ENCODE assay signal across 12 cellular contexts in the genomic region with DNA sequence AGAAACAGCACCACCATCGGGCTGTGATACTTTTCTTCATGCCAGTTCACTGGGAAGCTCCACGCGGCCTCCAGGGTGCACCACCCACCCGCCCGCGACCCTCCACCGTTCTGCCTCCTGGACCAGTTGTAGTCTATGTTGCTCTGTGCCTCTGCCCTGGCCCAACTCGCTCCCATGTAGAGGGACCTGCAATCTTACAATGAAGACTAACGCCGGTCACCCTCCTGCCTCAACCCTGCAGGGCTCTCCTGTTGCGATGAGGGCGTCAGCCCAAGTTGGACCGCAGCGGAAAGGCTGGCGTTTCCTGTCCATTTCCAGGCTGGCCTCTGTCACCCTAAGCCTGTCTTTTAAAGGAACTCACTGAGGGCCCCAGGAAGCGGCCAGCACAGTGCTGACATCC. TPM values are rescaled to one million over a fixed set of nuclear protein-coding genes. Genes with fewer than 3 reads are reported as not detected.
A peak's percentile ranks its signal among the peaks of the same experiment; 100 is the strongest.
DNase-seq lines count a peak whose midpoint lies in the region; ATAC-seq and TF ChIP-seq lines count a peak whose summit lies in the region.
"Had no signal": no experiment of that assay in that cellular context is flagged by ENCODE, and none has a peak within 500 bp of the region (broad histone marks: within the 10 kb centered on the region; RNA-seq: fewer than 3 reads in every experiment).

No MANE protein-coding gene starts in this region.

- intact Hi-C loops in ascending aorta (cut with DNase I) (loop anchor here (5.0 to 10.0 kb wide), 2 partner anchors 35 to 332 kb away; a partner anchor contains a TSS), Right ventricle myocardium superior (cut with DNase I) (no loop called here)

- H3K4me1 ChIP-seq in ascending aorta, result peaks cover 15 to 46% of the 10 kb centered on the region in 2 donors

- TF ChIP-seq CTCF in ascending aorta (IDR thresholded peaks at IDR 0.05) (no peak), WERI-Rb-1 (IDR thresholded peaks at IDR 0.05; ENCODE audit: low read depth, low read length) (no peak)

- H3K27me3 ChIP-seq in ascending aorta (no peaks in the 10 kb centered on the region), WERI-Rb-1 (ENCODE audit: insufficient read depth, low read depth, severe bottlenecking) (no peaks in the 10 kb centered on the region)

- H3K9me3 ChIP-seq in ascending aorta (no peaks in the 10 kb centered on the region), WERI-Rb-1 (ENCODE audit: severe bottlenecking) (no peaks in the 10 kb centered on the region)

- H3K4me3 ChIP-seq in ascending aorta (no peak overlapping the region), WERI-Rb-1 (ENCODE audit: low read depth, low read length) (no peak overlapping the region)

- H3K36me3 ChIP-seq in ascending aorta (peaks cover 10 to 13% of the 10 kb centered on the region in 2 donors), WERI-Rb-1 (no peaks in the 10 kb centered on the region)

- DNase-seq in ascending aorta (ENCODE audit: low spot score in 2 of 2) (peak in 1 of 2 donors; percentile 84), Right ventricle myocardium superior (peak; percentile 81), mucosa of gallbladder (ENCODE audit: low spot score) (peak; percentile 49), HPDE6-E6E7 (ENCODE audit: extremely low spot score) (no peak), WERI-Rb-1 (no peak), NCI-H1105 treated with DMSO at 0.1 percent for 48 hours (lab: John Stamatoyannopoulos, UW) (no peak)
- DNase-seq: activated CD4-positive, alpha-beta T cell treated with anti-CD3 and anti-CD28 coated beads, Interleukin-2, amount 10 ng/mL, durations not matched to agents 24 days and 14 days; EL; GOT3; stimulated activated CD4-positive, alpha-beta T cell treated with anti-CD3 and anti-CD28 coated beads, Interleukin-15, amount 100 ng/mL, for 24 hours had no signal

- ATAC-seq in Right ventricle myocardium superior (ENCODE audit: poor library complexity) (peak; percentile 34), GM21423 (IDR thresholded peaks at IDR 0.05; ENCODE audit: unreplicated experiment) (no peak)

- H3K27ac ChIP-seq in ascending aorta (peak overlapping the region; percentile 97 to 99), temporal lobe (ENCODE audit: low read depth, low read length) (peak overlapping the region; percentile 68), WERI-Rb-1 (no peak overlapping the region)

RNA-seq across cellular contexts. Expression of a gene that starts 34.9 kb away (rescaled TPM):
- 24.8 TPM for total RNA-seq in ascending aorta
- 8.2 TPM for total RNA-seq in Right ventricle myocardium superior
- 25.6 TPM for total RNA-seq in mucosa of gallbladder
- under 0.01 TPM for total RNA-seq in temporal lobe

RNA-seq across cellular contexts. Expression of a gene that starts 52.4 kb away (rescaled TPM):
- 43.0 TPM for total RNA-seq in ascending aorta
- total RNA-seq in Right ventricle myocardium superior, result 83.0 TPM
- total RNA-seq in mucosa of gallbladder, result 101 TPM
- 38.8 TPM for total RNA-seq in temporal lobe

RNA-seq across cellular contexts. Expression of a gene that starts 52.8 kb away (rescaled TPM):
- 10.4 TPM for total RNA-seq in ascending aorta
- total RNA-seq in Right ventricle myocardium superior, result 2.4 TPM
- 9.4 TPM for total RNA-seq in mucosa of gallbladder
- 10.8 TPM for total RNA-seq in temporal lobe

Comparison
In these comparisons a context has a peak if more than half of its experiments do, and no peak if none do; other contexts are left out.
1. DNase-seq: peak in Right ventricle myocardium superior (single experiment) and mucosa of gallbladder (single experiment); none in HPDE6-E6E7 (single experiment), WERI-Rb-1 (single experiment) and NCI-H1105 treated with DMSO at 0.1 percent for 48 hours (single experiment).